Comparison of ENCODE assay signal across 1 cellular context in genomic region chr9:89564257-89564878, GRCh38.
TF ChIP-seq lines count a peak whose summit lies in the region.

No MANE protein-coding gene starts in this region.

TF ChIP-seq in K562, 482 proteins besides CTCF, POLR2A, EP300 and RAD21:
- TF ChIP-seq PKNOX1 (IDR thresholded peaks at IDR 0.05), result peak; percentile 93
- TF ChIP-seq MEIS2 (IDR thresholded peaks at IDR 0.05; ENCODE audit: partially characterized antibody), result peak; percentile 34
- no peak for TF ChIP-seq ZNF668 (CRISPR knock-in tag; IDR thresholded peaks at IDR 0.05)
- no peak for TF ChIP-seq PBX2 (CRISPR knock-in tag; IDR thresholded peaks at IDR 0.05; ENCODE audit: low read depth)
- TF ChIP-seq PBX2 (tag; conservative IDR thresholded peaks at IDR 0.05; ENCODE audit: low read depth), result peak; percentile 66
